Comparison of ENCODE assay signal across 1 cellular context in the genomic region with DNA sequence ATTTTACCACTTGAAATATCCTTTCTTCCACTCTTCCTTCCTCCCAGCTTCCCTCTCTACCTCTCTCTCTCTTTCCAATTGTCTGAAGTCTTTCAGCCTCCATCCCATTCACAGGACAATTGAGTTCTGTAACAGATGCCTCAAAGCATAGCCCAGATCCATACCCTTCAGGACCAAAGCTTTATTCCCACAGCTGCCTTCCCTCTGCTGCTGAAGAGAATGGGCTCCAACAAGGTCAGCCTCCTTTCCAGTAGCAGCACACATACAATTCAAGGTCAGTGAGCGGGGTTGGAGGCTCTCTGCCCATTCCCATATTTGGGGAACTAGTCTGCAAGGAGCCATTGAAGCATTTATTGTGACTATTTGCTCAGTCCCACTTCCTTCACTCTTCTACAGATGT.
TF ChIP-seq lines count a peak whose summit lies in the region.

No MANE protein-coding gene starts in this region.

TF ChIP-seq in GM23338, 12 proteins besides CTCF, POLR2A, EP300 and RAD21 (continued from another document):
- TF ChIP-seq STAT1 (IDR thresholded peaks at IDR 0.05; ENCODE audit: unreplicated experiment) (no peak), REST (IDR thresholded peaks at IDR 0.05; ENCODE audit: unreplicated experiment) (no peak)
